In the genomic region with DNA sequence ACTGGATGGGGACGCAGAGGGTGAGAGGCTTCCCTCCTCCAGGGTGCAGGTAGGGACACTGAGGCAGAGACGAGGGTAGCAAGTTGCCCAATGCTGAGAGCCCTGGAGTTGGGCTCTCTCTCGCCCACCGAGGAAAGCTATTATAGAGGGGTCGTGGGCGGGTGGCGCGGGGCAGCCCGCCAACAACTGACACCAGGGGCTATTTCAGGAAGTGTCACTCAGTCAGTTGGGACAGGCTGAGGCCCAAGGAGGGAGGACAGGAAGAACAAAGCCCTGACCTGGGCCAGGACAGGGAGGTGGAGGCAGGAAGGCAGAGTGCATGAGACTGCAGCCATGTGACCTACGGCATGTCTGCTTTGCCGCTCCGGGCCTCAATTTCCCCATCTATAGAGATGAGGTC, we compare ENCODE assay signal across 13 cellular contexts. TPM values are rescaled to one million over a fixed set of nuclear protein-coding genes. Genes with fewer than 3 reads are reported as not detected.
DNase-seq lines count a peak whose midpoint lies in the region; ATAC-seq, FAIRE-seq and TF ChIP-seq lines count a peak whose summit lies in the region.
"Had no signal": no experiment of that assay in that cellular context is flagged by ENCODE, and none has a peak within 500 bp of the region (broad histone marks: within the 10 kb centered on the region; RNA-seq: fewer than 3 reads in every experiment).

No MANE protein-coding gene starts in this region.

- peak overlapping the region; percentile 57 for H3K27ac Mint-ChIP-seq in neural progenitor cell

- BruUV-seq in HCT116 (replicated peaks; lab: Mats Ljungman, UMichigan) = no TSS peak

- H4K8ac ChIP-seq in H1 (ENCODE audit: extremely low read depth, insufficient read depth, low read length) = no peak overlapping the region

- no peak overlapping the region for H3K4ac ChIP-seq in H1 (replicated peaks; ENCODE audit: insufficient read length, low read depth, low read length)

- TF ChIP-seq POLR2A in HCT116 (IDR thresholded peaks at IDR 0.05; ENCODE audit: borderline replicate concordance, extremely low read depth, insufficient read depth, insufficient read length) (no peak), H1 (IDR thresholded peaks at IDR 0.05; ENCODE audit: control extremely low read depth in 1 of 2, low read depth in 2 of 2, low read length in 2 of 2) (no peak)

- H4K91ac ChIP-seq in H1 (replicated peaks; ENCODE audit: insufficient read length, low read length) = peak overlapping the region; percentile 91

- peak overlapping the region; percentile 24 for H3K4me3 Mint-ChIP-seq in neural progenitor cell

- no peaks in the 10 kb centered on the region for H3K27me3 ChIP-seq in HCT116 (ENCODE audit: insufficient read depth, low read length)
- no peaks in the 10 kb centered on the region; a peak in 1 of 7 replicates for H3K27me3 ChIP-seq in H1 (replicated peaks in 1 of 4; ENCODE audit: control insufficient read depth in 3 of 4, extremely low read depth in 1 of 4, insufficient read depth in 3 of 4, low read length in 3 of 4)
- peaks cover 48% of the 10 kb centered on the region for H3K27me3 ChIP-seq in left ventricle myocardium inferior (ENCODE audit: low read depth)
- H3K27me3 ChIP-seq in neural progenitor cell = no peaks in the 10 kb centered on the region
- peaks cover 0 to 64% of the 10 kb centered on the region in 2 donors for H3K27me3 ChIP-seq in left lung
- H3K27me3 ChIP-seq: BLaER1 treated with 17β-estradiol and CSF1 and Interleukin-3, amounts not matched to agents 10 nM and 100 nM had no signal

- CTCF ChIA-PET in HCT116 (lab: Charles Lee) (interaction anchor here (1.3 kb wide), 1 partner anchor 10 kb away, joined by 5 read pairs; no protein-coding TSS in a partner anchor), H1 (lab: Charles Lee; ENCODE audit: partially characterized antibody) (interaction anchor here (0.6 to 16.7 kb wide), 5 partner anchors 9 to 1145 kb away, joined by 3 to 206 read pairs (median 35); no protein-coding TSS in a partner anchor)

- H3K56ac ChIP-seq in H1 (replicated peaks; ENCODE audit: insufficient read length, low read depth, low read length) = no peak overlapping the region

- no peak overlapping the region for H4K5ac ChIP-seq in H1 (ENCODE audit: insufficient read length, low read depth, low read length)

- peaks cover 0 to 27% of the 10 kb centered on the region in 2 experiments; a peak in 2 of 4 replicates for H3K9me3 ChIP-seq in HCT116 (ENCODE audit: control insufficient read depth in 1 of 2, insufficient read depth in 1 of 2, low read depth in 1 of 2, low read length in 2 of 2)
- H3K9me3 ChIP-seq in H1 (ENCODE audit: insufficient read depth in 2 of 2, low read depth in 1 of 2, low read length in 1 of 2) = peaks cover 6 to 12% of the 10 kb centered on the region in 2 experiments
- peaks cover 23% of the 10 kb centered on the region for H3K9me3 ChIP-seq in left ventricle myocardium inferior (replicated peaks)
- peaks cover 8% of the 10 kb centered on the region for H3K9me3 ChIP-seq in neural progenitor cell (ENCODE audit: low read depth)
- H3K9me3 ChIP-seq in left lung = peaks cover 0 to 27% of the 10 kb centered on the region in 2 donors

- FAIRE-seq in H1 (lab: Jason Lieb, UNC) = no peak
- FAIRE-seq: HTR-8/SVneo had no signal

- H3K4me1 Mint-ChIP-seq in neural progenitor cell = peaks cover 35% of the 10 kb centered on the region

- no peak for DNase-seq in HCT116 (ENCODE audit: low read depth, low spot score)
- no peak for DNase-seq in H1 (ENCODE audit: low read depth in 1 of 2, low spot score in 2 of 2)
- DNase-seq in left ventricle myocardium inferior = peak; percentile 22
- DNase-seq in neural progenitor cell (ENCODE audit: low spot score) = no peak
- no peak for DNase-seq in NCI-H226
- no peak for DNase-seq in left lung
- no peak for DNase-seq in NCI-H1092 (lab: John Stamatoyannopoulos, UW)
- DNase-seq: NCI-H2227 treated with DMSO at 0.1 percent for 48 hours, SHP77 treated with DMSO at 0.1 percent for 48 hours had no signal

- no peak overlapping the region for H3K14ac ChIP-seq in H1 (ENCODE audit: insufficient read length)

- intact Hi-C loops in HCT116 (cut with micrococcal nuclease) = loop anchor here (10.0 kb wide), 1 partner anchor 163 kb away; no protein-coding TSS in a partner anchor
- intact Hi-C loops in left ventricle myocardium inferior (cut with micrococcal nuclease) = no loop called here
- intact Hi-C loops in left lung (cut with DNase I) = no loop called here

- H3K36me3 ChIP-seq in HCT116 (ENCODE audit: control insufficient read depth in 1 of 2, insufficient read depth in 2 of 2, low read length in 2 of 2) = no peaks in the 10 kb centered on the region
- H3K36me3 ChIP-seq in H1 (ENCODE audit: control insufficient read depth in 2 of 4, insufficient read depth in 4 of 4, low read length in 3 of 4) = no peaks in the 10 kb centered on the region
- H3K36me3 ChIP-seq in left ventricle myocardium inferior = no peaks in the 10 kb centered on the region
- no peaks in the 10 kb centered on the region for H3K36me3 ChIP-seq in neural progenitor cell
- H3K36me3 ChIP-seq in left lung = no peaks in the 10 kb centered on the region
- H3K36me3 ChIP-seq: BLaER1 treated with 17β-estradiol and CSF1 and Interleukin-3, amounts not matched to agents 10 nM and 100 nM; HAP-1 had no signal

- H2BK15ac ChIP-seq in H1 (ENCODE audit: low read length) = 0 out of 2 replicates have a peak overlapping the region, but pooled peaks have one; percentile 72

- H2BK5ac ChIP-seq in H1 (ENCODE audit: low read depth, low read length) = no peak overlapping the region

- no peak overlapping the region for H3K23ac ChIP-seq in H1 (ENCODE audit: insufficient read length)

- ATAC-seq in HCT116 (peak; percentile 15; the same call in 1 of the 2 replicates), GM21619 (IDR thresholded peaks at IDR 0.05; ENCODE audit: unreplicated experiment) (no peak), left lung (no peak)

- peak overlapping the region; percentile 71; the same call in 1 of the 2 replicates for H3K9ac ChIP-seq in HCT116 (ENCODE audit: low read length)
- H3K9ac ChIP-seq in H1 (replicated peaks in 1 of 4; ENCODE audit: extremely low read depth in 1 of 4, low read depth in 3 of 4, low read length in 3 of 4) = no peak overlapping the region
- no peak overlapping the region for H3K9ac ChIP-seq in neural progenitor cell
- H3K9ac ChIP-seq: BLaER1 treated with 17β-estradiol and CSF1 and Interleukin-3, amounts not matched to agents 10 nM and 100 nM had no signal

- H3K9me3 Mint-ChIP-seq in neural progenitor cell = peaks cover 19% of the 10 kb centered on the region

- H3K79me1 ChIP-seq in H1 (ENCODE audit: low read depth, low read length) = no peaks in the 10 kb centered on the region

- H3F3A ChIP-seq in neural progenitor cell (ENCODE audit: low read depth) = peaks cover 23% of the 10 kb centered on the region

- no peaks in the 10 kb centered on the region for H3K9me2 ChIP-seq in HCT116 (ENCODE audit: insufficient read depth)

- TF ChIP-seq RAD21 in HCT116 (IDR thresholded peaks at IDR 0.05; ENCODE audit: low read depth) (no peak), H1 (IDR thresholded peaks at IDR 0.05 in 1 of 2, conservative IDR thresholded peaks at IDR 0.05 in 1 of 2; ENCODE audit: low read depth in 2 of 2, low read length in 2 of 2) (no peak)

- H3K36me3 Mint-ChIP-seq in neural progenitor cell = peaks cover 3% of the 10 kb centered on the region

- H3K4me3 ChIP-seq in HCT116 (replicated peaks in 1 of 2; ENCODE audit: low read depth in 1 of 2, low read length in 2 of 2) (no peak overlapping the region), H1 (ENCODE audit: extremely low read depth in 1 of 4, insufficient read depth in 2 of 4, low read depth in 3 of 4, low read length in 4 of 4) (no peak overlapping the region), left ventricle myocardium inferior (no peak overlapping the region), neural progenitor cell (no peak overlapping the region), left lung (no peak overlapping the region)
- H3K4me3 ChIP-seq: BLaER1 treated with 17β-estradiol and CSF1 and Interleukin-3, amounts not matched to agents 10 nM and 100 nM; HAP-1 had no signal

- no peaks in the 10 kb centered on the region for H3K79me2 ChIP-seq in HCT116 (ENCODE audit: insufficient read depth, low read length)
- no peaks in the 10 kb centered on the region for H3K79me2 ChIP-seq in H1 (ENCODE audit: control insufficient read depth in 1 of 2, insufficient read depth in 2 of 2, low read length in 2 of 2)
- no peaks in the 10 kb centered on the region for H3K79me2 ChIP-seq in neural progenitor cell (ENCODE audit: low read depth)

- peak overlapping the region; percentile 80 for H3K27ac ChIP-seq in HCT116 (ENCODE audit: low read depth, low read length)
- no peak overlapping the region for H3K27ac ChIP-seq in H1 (ENCODE audit: low read depth, low read length)
- H3K27ac ChIP-seq in left ventricle myocardium inferior (replicated peaks) = peak overlapping the region; percentile 85
- no peak overlapping the region for H3K27ac ChIP-seq in neural progenitor cell
- H3K27ac ChIP-seq in left lung = no peak overlapping the region
- H3K27ac ChIP-seq: BLaER1 treated with 17β-estradiol and CSF1 and Interleukin-3, amounts not matched to agents 10 nM and 100 nM had no signal

- no peak for TF ChIP-seq EP300 in H1 (IDR thresholded peaks at IDR 0.05; ENCODE audit: borderline replicate concordance in 1 of 2, low read depth in 2 of 2, low read length in 2 of 2)

- no peak overlapping the region for H2AFZ ChIP-seq in HCT116 (ENCODE audit: low read depth, low read length, poor library complexity, severe bottlenecking)
- H2AFZ ChIP-seq in H1 (ENCODE audit: low read length) = no peak overlapping the region
- no peak overlapping the region for H2AFZ ChIP-seq in neural progenitor cell (replicated peaks)

- peak overlapping the region; percentile 75; the same call in 1 of the 2 replicates for H2AK5ac ChIP-seq in H1 (ENCODE audit: low read depth, low read length)

- no peaks in the 10 kb centered on the region for H4K20me1 ChIP-seq in HCT116 (ENCODE audit: insufficient read depth)
- H4K20me1 ChIP-seq in H1 (replicated peaks in 1 of 2; ENCODE audit: control insufficient read depth in 1 of 2, insufficient read depth in 2 of 2, low read length in 2 of 2) = no peaks in the 10 kb centered on the region
- no peaks in the 10 kb centered on the region for H4K20me1 ChIP-seq in neural progenitor cell (ENCODE audit: low read depth)
- H4K20me1 ChIP-seq: BLaER1 treated with 17β-estradiol and CSF1 and Interleukin-3, amounts not matched to agents 10 nM and 100 nM had no signal

- H3K23me2 ChIP-seq in H1 (ENCODE audit: low read depth, low read length) = no peaks in the 10 kb centered on the region; the same call in 1 of the 2 replicates

- RAD21 ChIA-PET in HCT116 (lab: Charles Lee; ENCODE audit: low non-redundant PET in 1 of 2, low total read pairs in 2 of 2, uncharacterized antibody in 2 of 2, unreplicated experiment in 2 of 2) = no interaction called here

- TF ChIP-seq CTCF in HCT116 (IDR thresholded peaks at IDR 0.05 in 2 of 3, conservative IDR thresholded peaks at IDR 0.05 in 1 of 3; ENCODE audit: borderline replicate concordance in 1 of 3, insufficient read depth in 1 of 3, low read depth in 2 of 3, low read length in 2 of 3) (no peak), H1 (IDR thresholded peaks at IDR 0.05; ENCODE audit: control extremely low read depth in 1 of 3, insufficient read depth in 1 of 3, low read depth in 1 of 3, low read length in 3 of 3) (no peak), left ventricle myocardium inferior (IDR thresholded peaks at IDR 0.05; ENCODE audit: borderline replicate concordance) (no peak), neural progenitor cell (IDR thresholded peaks at IDR 0.05) (no peak), left lung (IDR thresholded peaks at IDR 0.05) (no peak)

- H2BK12ac ChIP-seq in H1 (ENCODE audit: low read depth, low read length) = peak overlapping the region; percentile 90; the same call in 1 of the 2 replicates

- no peak overlapping the region for H2BK120ac ChIP-seq in H1 (replicated peaks; ENCODE audit: low read depth, low read length)

- peak overlapping the region; percentile 32; the same call in 1 of the 2 replicates for H3K18ac ChIP-seq in H1 (ENCODE audit: extremely low read depth, low read length)

- 0 out of 2 replicates have a peak overlapping the region, but pooled peaks have one; percentile 61 for H2BK20ac ChIP-seq in H1 (ENCODE audit: low read length)

- 96% methylated on average over 12 of the region's 12 CpGs; no CpG with 5 or more reads in 1 of the 2 experiments for WGBS in H1 (ENCODE audit: extremely low coverage in 1 of 2, insufficient coverage in 1 of 2, insufficient read length in 1 of 2, insufficient replicate concordance in 2 of 2, low coverage in 1 of 2, low lambda C conversion rate in 2 of 2, missing lambda C conversion rate in 1 of 2), 2 experiments

- peaks cover 26% of the 10 kb centered on the region for H3K27me3 Mint-ChIP-seq in neural progenitor cell (ENCODE audit: insufficient read depth, low read depth)

- POLR2A ChIA-PET in HCT116 (lab: Charles Lee) = no interaction called here
- POLR2A ChIA-PET in H1 (lab: Charles Lee; ENCODE audit: partially characterized antibody) = interaction anchor here (0.7 kb wide), 1 partner anchor 562 kb away, joined by 3 read pairs; no protein-coding TSS in a partner anchor

- H3K4me1 ChIP-seq in HCT116 (ENCODE audit: control insufficient read depth in 1 of 2, insufficient read depth in 2 of 2, low read length in 2 of 2) = peaks cover 19 to 26% of the 10 kb centered on the region in 2 experiments
- H3K4me1 ChIP-seq in H1 (replicated peaks in 1 of 4; ENCODE audit: control insufficient read depth in 3 of 4, insufficient read depth in 4 of 4, low read length in 3 of 4) = peaks cover 2 to 15% (median 13%) of the 10 kb centered on the region in 4 experiments
- peaks cover 39% of the 10 kb centered on the region for H3K4me1 ChIP-seq in left ventricle myocardium inferior
- H3K4me1 ChIP-seq in neural progenitor cell = peaks cover 12% of the 10 kb centered on the region
- no peaks in the 10 kb centered on the region for H3K4me1 ChIP-seq in left lung

- H3K4me2 ChIP-seq in HCT116 (ENCODE audit: low read length) = peak overlapping the region; percentile 99
- H3K4me2 ChIP-seq in H1 (ENCODE audit: insufficient read depth in 1 of 2, low read depth in 2 of 2, low read length in 2 of 2) = no peak overlapping the region
- no peak overlapping the region for H3K4me2 ChIP-seq in neural progenitor cell

RNA-seq across cellular contexts. Expression of gene TINCR, which starts 29.9 kb away (rescaled TPM):
- total RNA-seq in HCT116 (2021; ENCODE audit: unreplicated experiment) = 6.1 TPM
- 4.1 and 5.8 TPM in 2 replicates for polyA plus RNA-seq in HCT116 (2012)
- total RNA-seq in H1 (2021; fragmentation: NEBNext Ultra II Directional; extraction: Animal tissue kit (Norgen Biotek cat#: 25700)) = 0.48 and 0.52 TPM in 2 replicates
- polyA plus RNA-seq in H1 (2011; rRNA removed) = 1.2 and 1.4 TPM in 2 replicates
- 1.1 TPM for polyA plus RNA-seq in H1 (2011; cell fraction: cytosol; rRNA removed)
- polyA plus RNA-seq in H1 (2011; cell fraction: nucleus; rRNA removed) = 0.86 TPM
- 0.29 to 0.72 TPM (median 0.65 TPM) in 4 replicates for polyA plus RNA-seq in H1 (2012, experiment 1 of 2)
- polyA plus RNA-seq in H1 (2012, experiment 2 of 2) = 0.77 TPM
- polyA plus RNA-seq in H1 (2013, experiment 1 of 2) = 0.30 TPM
- polyA plus RNA-seq in H1 (2013, experiment 2 of 2) = 0.48 TPM
- polyA minus RNA-seq in H1 (2011; rRNA and poly(A)+ RNA removed) = 0.27 and 0.38 TPM in 2 replicates
- polyA minus RNA-seq in H1 (2011; cell fraction: cytosol; rRNA and poly(A)+ RNA removed) = 0.95 TPM
- not detected for polyA minus RNA-seq in H1 (2011; cell fraction: nucleus; rRNA and poly(A)+ RNA removed)
- not detected for total RNA-seq in left ventricle myocardium inferior
- 1.8 and 3.5 TPM in 2 replicates for total RNA-seq in neural progenitor cell (ENCODE audit: low replicate concordance)
- total RNA-seq in left lung = under 1 TPM; 0.76 TPM

Comparison
In these comparisons a context has a peak if more than half of its experiments do, and no peak if none do; other contexts are left out.
1. H3K27ac ChIP-seq: peak in HCT116 (single experiment) and left ventricle myocardium inferior (single experiment); none in H1 (single experiment), neural progenitor cell (single experiment) and left lung (0 of 2).